8 cellular contexts compared by ENCODE assay signal in the genomic region with DNA sequence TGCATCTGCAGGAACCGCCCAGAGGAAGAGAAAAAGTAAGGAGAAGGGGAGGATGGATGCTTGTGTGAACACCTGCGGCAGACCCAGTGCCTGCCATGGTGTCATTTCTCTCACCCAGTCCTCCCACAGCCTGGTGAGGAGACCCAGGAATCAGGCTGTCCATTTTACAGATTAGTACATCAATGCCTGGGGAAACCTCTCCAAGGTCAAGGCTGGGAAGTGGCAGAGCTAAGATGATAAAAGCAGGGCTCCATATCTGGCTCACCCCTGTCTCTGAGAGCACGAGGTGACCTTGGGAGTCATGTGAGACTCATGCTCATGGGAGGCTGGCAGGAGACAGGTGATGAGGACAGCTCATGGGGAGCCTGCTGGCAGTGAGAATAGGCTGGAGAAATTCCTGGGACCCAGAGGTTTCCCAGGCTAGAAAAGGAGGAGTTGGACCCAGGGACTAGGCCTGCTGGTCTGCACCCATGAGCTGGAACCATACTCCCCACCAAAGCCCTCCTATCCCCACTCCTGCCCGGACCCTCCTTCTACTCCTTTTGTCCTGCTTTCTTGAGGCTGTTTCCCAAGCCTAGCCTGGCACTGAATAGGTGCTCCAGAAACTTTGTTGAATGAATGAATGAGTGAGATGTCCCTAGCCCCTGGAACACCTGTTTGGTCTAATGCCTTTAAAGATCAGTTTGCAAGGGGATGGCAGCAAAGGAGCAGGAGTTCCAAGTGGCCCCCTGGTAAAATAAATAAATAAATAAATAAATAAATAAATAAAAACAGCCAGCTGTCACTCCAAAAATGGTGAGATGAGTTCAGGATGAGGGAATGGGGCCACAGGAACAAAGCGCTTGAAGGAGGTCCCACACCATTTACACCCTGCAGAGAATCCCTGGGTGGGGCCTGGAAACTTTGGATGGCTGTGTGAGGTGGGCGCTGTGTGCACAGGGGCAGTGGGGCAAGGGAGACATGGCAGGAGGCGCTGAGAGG. TPM values are rescaled to one million over a fixed set of nuclear protein-coding genes. Genes with fewer than 3 reads are reported as not detected.
DNase-seq lines count a peak whose midpoint lies in the region; ATAC-seq, FAIRE-seq and TF ChIP-seq lines count a peak whose summit lies in the region.

No MANE protein-coding gene starts in this region.

- H3K4me3 ChIP-seq in K562 (peak overlapping the region; percentile 73; the same call in 1 of the 2 replicates), transverse colon (peak overlapping the region in 1 of 4 donors; percentile 90)

- H3K9me3 Mint-ChIP-seq in activated naive CD4-positive, alpha-beta T cell treated with anti-CD3 and anti-CD28 coated beads, Interleukin-2, amount 10 ng/mL, durations not matched to agents 7 days and 5 days = no peaks in the 10 kb centered on the region
- H3K9me3 Mint-ChIP-seq in memory B cell = no peaks in the 10 kb centered on the region

- H3K9me1 ChIP-seq in K562 (ENCODE audit: control insufficient read depth, insufficient read depth, low read length) = no peaks in the 10 kb centered on the region

- H3K9me3 ChIP-seq in K562 (replicated peaks; ENCODE audit: control insufficient read depth, insufficient read depth, low read depth, low read length) = no peaks in the 10 kb centered on the region
- no peaks in the 10 kb centered on the region for H3K9me3 ChIP-seq in transverse colon

- H3K27me3 ChIP-seq in K562 (ENCODE audit: control insufficient read depth in 2 of 2, insufficient read depth in 2 of 2, low read length in 2 of 2) (no peaks in the 10 kb centered on the region), transverse colon (no peaks in the 10 kb centered on the region)

- TF ChIP-seq RAD21 in K562 (CRISPR knock-in tag; conservative IDR thresholded peaks at IDR 0.05 in 1 of 2, IDR thresholded peaks at IDR 0.05 in 1 of 2) = no peak

- TSS peak; percentile 46 for BruUV-seq in K562 (replicated peaks; lab: Mats Ljungman, UMichigan)

- no peak for FAIRE-seq in K562 (lab: Jason Lieb, UNC)

- peak overlapping the region; percentile 65 for H3K4me3 Mint-ChIP-seq in activated naive CD4-positive, alpha-beta T cell treated with anti-CD3 and anti-CD28 coated beads, Interleukin-2, amount 10 ng/mL, durations not matched to agents 7 days and 5 days
- H3K4me3 Mint-ChIP-seq in memory B cell = peak overlapping the region; percentile 56

- in situ Hi-C loops in K562 (cut with MboI) = no loop called here
- in situ Hi-C loops in transverse colon (cut with MboI; ENCODE audit: low pct_ligation_motif_present in 1 of 4, low pct_unique_long_range_greater_than_20kb in 1 of 4, low sequenced_read_pairs in 3 of 4) = no loop called here

- no peaks in the 10 kb centered on the region for H3K36me3 Mint-ChIP-seq in activated naive CD4-positive, alpha-beta T cell treated with anti-CD3 and anti-CD28 coated beads, Interleukin-2, amount 10 ng/mL, durations not matched to agents 7 days and 5 days
- H3K36me3 Mint-ChIP-seq in memory B cell = peaks cover 4% of the 10 kb centered on the region

- DNase-seq in activated naive CD4-positive, alpha-beta T cell treated with anti-CD3 and anti-CD28 coated beads, Interleukin-2, amount 10 ng/mL, durations not matched to agents 7 days and 5 days = no peak
- no peak for DNase-seq in activated naive CD4-positive, alpha-beta T cell (lab: John Stamatoyannopoulos, UW)
- DNase-seq in K562 (ENCODE audit: extremely low read depth in 1 of 4, low spot score in 3 of 4) (no peak), memory B cell (ENCODE audit: low spot score in 2 of 2) (no peak), transverse colon (no peak), NCI-H226 (no peak), occipital lobe (lab: John Stamatoyannopoulos, UW) (no peak), NCI-H2029 treated with DMSO at 0.1 percent for 48 hours (lab: John Stamatoyannopoulos, UW) (no peak)

- ATAC-seq in K562 (no peak), memory B cell (ENCODE audit: low read depth) (no peak)

- peaks cover 9% of the 10 kb centered on the region for H3K4me1 Mint-ChIP-seq in activated naive CD4-positive, alpha-beta T cell treated with anti-CD3 and anti-CD28 coated beads, Interleukin-2, amount 10 ng/mL, durations not matched to agents 7 days and 5 days
- H3K4me1 Mint-ChIP-seq in memory B cell = peaks cover 8% of the 10 kb centered on the region

- H3K79me2 ChIP-seq in K562 (ENCODE audit: control insufficient read depth, insufficient read depth, low read length) = peaks cover 27% of the 10 kb centered on the region

- H3K4me1 ChIP-seq in K562 (replicated peaks in 1 of 2; ENCODE audit: control insufficient read depth in 2 of 2, insufficient read depth in 2 of 2, low read length in 2 of 2) (peaks cover 14 to 35% of the 10 kb centered on the region in 2 experiments; a peak in 4 of 5 replicates), transverse colon (peaks cover 8 to 21% (median 12%) of the 10 kb centered on the region in 4 donors)

- no peak overlapping the region for H2AFZ ChIP-seq in K562 (ENCODE audit: low read depth, low read length)

- H3K4me2 ChIP-seq in K562 (ENCODE audit: insufficient read depth, low read length) = peak overlapping the region; percentile 76

- TF ChIP-seq POLR2A in K562 (conservative IDR thresholded peaks at IDR 0.05) (no peak), transverse colon (IDR thresholded peaks at IDR 0.05) (no peak)

- H3K9ac ChIP-seq in K562 (ENCODE audit: insufficient read depth in 1 of 2, low read depth in 2 of 2, low read length in 2 of 2) = peak overlapping the region; percentile 63 to 98

- 72% methylated on average over 6 of the region's 7 CpGs for WGBS in K562 (ENCODE audit: insufficient coverage, low coverage, missing lambda C conversion rate)
- WGBS in transverse colon (ENCODE audit: low coverage in 1 of 2), 2 donors = 72 to 73% methylated on average over 2 to 7 of the region's 7 CpGs

- peaks cover 47% of the 10 kb centered on the region; the same call in 1 of the 3 replicates for H3K36me3 ChIP-seq in K562 (ENCODE audit: control insufficient read depth, insufficient read depth, low read length)
- H3K36me3 ChIP-seq in transverse colon = peaks cover 0 to 18% (median 0%) of the 10 kb centered on the region in 4 donors

- peaks cover 55% of the 10 kb centered on the region for H3K27me3 Mint-ChIP-seq in activated naive CD4-positive, alpha-beta T cell treated with anti-CD3 and anti-CD28 coated beads, Interleukin-2, amount 10 ng/mL, durations not matched to agents 7 days and 5 days
- H3K27me3 Mint-ChIP-seq in memory B cell = peaks cover 12% of the 10 kb centered on the region

- no peaks in the 10 kb centered on the region for H4K20me1 ChIP-seq in K562 (replicated peaks; ENCODE audit: control insufficient read depth, insufficient read depth, low read length)

- CTCF ChIA-PET in activated naive CD4-positive, alpha-beta T cell treated with anti-CD3 and anti-CD28 coated beads, Interleukin-2, amount 10 ng/mL, durations not matched to agents 7 days and 5 days (lab: Charles Lee) = interaction anchor here (0.6 to 1.5 kb wide), 2 partner anchors 9 to 116 kb away, joined by 3 read pairs; no protein-coding TSS in a partner anchor
- CTCF ChIA-PET in K562 (lab: Yijun Ruan, JAX; ENCODE audit: low intra/inter-chr PET ratio) = interaction anchor here (0.5 kb wide), 1 partner anchor 1042 kb away, joined by 3 read pairs; no protein-coding TSS in a partner anchor

- no peak for TF ChIP-seq EP300 in K562 (IDR thresholded peaks at IDR 0.05; ENCODE audit: low read length)
- no peak for TF ChIP-seq EP300 in transverse colon (IDR thresholded peaks at IDR 0.05; ENCODE audit: low read depth)

- no peak for TF ChIP-seq CTCF in K562 (IDR thresholded peaks at IDR 0.05 in 2 of 3, conservative IDR thresholded peaks at IDR 0.05 in 1 of 3; ENCODE audit: insufficient read depth in 2 of 3, low read depth in 1 of 3, low read length in 3 of 3)
- TF ChIP-seq CTCF in transverse colon (IDR thresholded peaks at IDR 0.05) = no peak

- intact Hi-C loops in K562 (cut with micrococcal nuclease) (no loop called here), transverse colon (cut with DNase I; ENCODE audit: low total_unique reads) (no loop called here)

- POLR2A ChIA-PET in K562 (lab: Yijun Ruan, JAX) = interaction anchor here (0.6 to 2.0 kb wide), 5 partner anchors 9 to 29 kb away, joined by 3 to 9 read pairs (median 5); no protein-coding TSS in a partner anchor

- no peak overlapping the region for H3K27ac Mint-ChIP-seq in activated naive CD4-positive, alpha-beta T cell treated with anti-CD3 and anti-CD28 coated beads, Interleukin-2, amount 10 ng/mL, durations not matched to agents 7 days and 5 days
- H3K27ac Mint-ChIP-seq in memory B cell = no peak overlapping the region

- H3K27ac ChIP-seq in K562 (ENCODE audit: extremely low read depth, low read depth, low read length) = no peak overlapping the region
- H3K27ac ChIP-seq in transverse colon = peak overlapping the region in 3 of 4 donors; percentile 85 to 97 (median 95)

RNA-seq across cellular contexts. Expression of gene ZNF629, which starts 1.6 kb away (rescaled TPM):
- 6.8 and 16.5 TPM in 2 replicates for total RNA-seq in K562 (2011; cell fraction: chromatin; rRNA removed; ENCODE audit: low replicate concordance)
- total RNA-seq in K562 (2011; cell fraction: nucleolus; rRNA removed) = 8.6 and 11.3 TPM in 2 replicates
- 6.7 and 7.3 TPM in 2 replicates for total RNA-seq in K562 (2011; cell fraction: nucleoplasm; rRNA removed)
- total RNA-seq in K562 (2014; rRNA removed) = 13.8 and 14.9 TPM in 2 replicates
- 6.7 and 7.3 TPM in 2 replicates for total RNA-seq in K562 (2014; rRNA removed; fragmentation: Illumina TruSeq; extraction: Trizol)
- total RNA-seq in K562 (2015; rRNA removed; fragmentation: Illumina TruSeq; extraction: Trizol) = 9.2 and 10.0 TPM in 2 replicates
- 16.5 and 18.8 TPM in 2 replicates for total RNA-seq in K562 (2021)
- polyA plus RNA-seq in K562 (2011; rRNA removed) = 2.6 and 4.4 TPM in 2 replicates
- 4.0 and 5.6 TPM in 2 replicates for polyA plus RNA-seq in K562 (2011; cell fraction: cytosol; rRNA removed)
- 7.1 and 10.9 TPM in 2 replicates for polyA plus RNA-seq in K562 (2011; cell fraction: nucleus; rRNA removed)
- polyA plus RNA-seq in K562 (2012) = 12.0 and 13.0 TPM in 2 replicates
- 11.6 and 12.4 TPM in 2 replicates for polyA plus RNA-seq in K562 (2014; fragmentation: Illumina TruSeq; extraction: Trizol)
- polyA plus RNA-seq in K562 (2014; fragmentation: Nextera tagmentation; extraction: Ambion mirVana) = under 1 TPM; 0.44 to 0.66 TPM
- 6.1 and 7.4 TPM in 2 replicates for polyA plus RNA-seq in K562 (2014; rRNA removed)
- 4.2 and 5.3 TPM in 2 replicates for polyA minus RNA-seq in K562 (2011; rRNA and poly(A)+ RNA removed)
- polyA minus RNA-seq in K562 (2011; cell fraction: cytosol; rRNA and poly(A)+ RNA removed) = 9.2 and 9.8 TPM in 2 replicates
- 8.3 and 11.2 TPM in 2 replicates for polyA minus RNA-seq in K562 (2011; cell fraction: nucleus; rRNA and poly(A)+ RNA removed)
- 10 to 100 TPM; 13.5 to 29.9 (median 16.4) TPM for total RNA-seq in transverse colon
- 11.5 TPM for total RNA-seq in occipital lobe

RNA-seq across cellular contexts. Expression of gene RNF40, which starts 23.3 kb away (rescaled TPM):
- total RNA-seq in K562 (2011; cell fraction: chromatin; rRNA removed; ENCODE audit: low replicate concordance) = 149 and 268 TPM in 2 replicates
- total RNA-seq in K562 (2011; cell fraction: nucleolus; rRNA removed) = 112 and 115 TPM in 2 replicates
- 105 and 116 TPM in 2 replicates for total RNA-seq in K562 (2011; cell fraction: nucleoplasm; rRNA removed)
- total RNA-seq in K562 (2014; rRNA removed) = 81.9 and 95.6 TPM in 2 replicates
- total RNA-seq in K562 (2014; rRNA removed; fragmentation: Illumina TruSeq; extraction: Trizol) = 73.7 and 81.5 TPM in 2 replicates
- total RNA-seq in K562 (2015; rRNA removed; fragmentation: Illumina TruSeq; extraction: Trizol) = 76.4 and 82.9 TPM in 2 replicates
- total RNA-seq in K562 (2021) = 124 and 129 TPM in 2 replicates
- polyA plus RNA-seq in K562 (2011; rRNA removed) = 91.7 and 97.8 TPM in 2 replicates
- polyA plus RNA-seq in K562 (2011; cell fraction: cytosol; rRNA removed) = 60.8 and 77.4 TPM in 2 replicates
- 137 and 170 TPM in 2 replicates for polyA plus RNA-seq in K562 (2011; cell fraction: nucleus; rRNA removed)
- polyA plus RNA-seq in K562 (2012) = 78.5 and 80.4 TPM in 2 replicates
- 107 and 115 TPM in 2 replicates for polyA plus RNA-seq in K562 (2014; fragmentation: Illumina TruSeq; extraction: Trizol)
- 1 to 10 TPM; 6.2 to 9.1 TPM for polyA plus RNA-seq in K562 (2014; fragmentation: Nextera tagmentation; extraction: Ambion mirVana)
- polyA plus RNA-seq in K562 (2014; rRNA removed) = 68.2 and 75.6 TPM in 2 replicates
- polyA minus RNA-seq in K562 (2011; rRNA and poly(A)+ RNA removed) = 89.9 and 91.7 TPM in 2 replicates
- 61.7 and 77.1 TPM in 2 replicates for polyA minus RNA-seq in K562 (2011; cell fraction: cytosol; rRNA and poly(A)+ RNA removed)
- polyA minus RNA-seq in K562 (2011; cell fraction: nucleus; rRNA and poly(A)+ RNA removed) = 39.2 and 51.2 TPM in 2 replicates
- total RNA-seq in transverse colon = 100 to 1,000 TPM in 1 of 4 donors, 10 to 100 TPM in 3; 55.3 to 105 (median 77.8) TPM
- total RNA-seq in occipital lobe = 80.0 TPM

RNA-seq across cellular contexts. Expression of gene CFAP119, which starts 23.6 kb away (rescaled TPM):
- total RNA-seq in K562 (2011; cell fraction: chromatin; rRNA removed; ENCODE audit: low replicate concordance) = 23.0 and 52.3 TPM in 2 replicates
- total RNA-seq in K562 (2011; cell fraction: nucleolus; rRNA removed) = 44.0 and 46.5 TPM in 2 replicates
- 24.7 and 39.0 TPM in 2 replicates for total RNA-seq in K562 (2011; cell fraction: nucleoplasm; rRNA removed)
- total RNA-seq in K562 (2014; rRNA removed) (16.1 and 18.5 TPM in 2 replicates), K562 (2014; rRNA removed; fragmentation: Illumina TruSeq; extraction: Trizol) (4.2 and 6.1 TPM in 2 replicates), K562 (2015; rRNA removed; fragmentation: Illumina TruSeq; extraction: Trizol) (7.0 and 7.4 TPM in 2 replicates), K562 (2021) (18.4 and 20.0 TPM in 2 replicates), transverse colon (10 to 100 TPM in 1 of 4 donors, 1 to 10 TPM in 3; 3.3 to 15.5 (median 6.0) TPM), occipital lobe (1.6 TPM)
- polyA plus RNA-seq in K562 (2011; rRNA removed) (13.5 and 16.3 TPM in 2 replicates), K562 (2014; fragmentation: Illumina TruSeq; extraction: Trizol) (9.0 and 9.6 TPM in 2 replicates), K562 (2014; fragmentation: Nextera tagmentation; extraction: Ambion mirVana) (1 to 10 TPM; 5.5 to 6.2 TPM), K562 (2014; rRNA removed) (33.7 and 38.2 TPM in 2 replicates)
- 10.6 and 19.6 TPM in 2 replicates for polyA plus RNA-seq in K562 (2011; cell fraction: cytosol; rRNA removed)
- 107 and 225 TPM in 2 replicates for polyA plus RNA-seq in K562 (2011; cell fraction: nucleus; rRNA removed)
- 14.9 and 20.9 TPM in 2 replicates for polyA plus RNA-seq in K562 (2012)
- 1.2 and 2.5 TPM in 2 replicates for polyA minus RNA-seq in K562 (2011; rRNA and poly(A)+ RNA removed)
- polyA minus RNA-seq in K562 (2011; cell fraction: cytosol; rRNA and poly(A)+ RNA removed) = 3.8 and 4.2 TPM in 2 replicates
- 16.9 and 21.3 TPM in 2 replicates for polyA minus RNA-seq in K562 (2011; cell fraction: nucleus; rRNA and poly(A)+ RNA removed)

RNA-seq across cellular contexts. Expression of gene PHKG2, which starts 37.2 kb away (rescaled TPM):
- 128 and 290 TPM in 2 replicates for total RNA-seq in K562 (2011; cell fraction: chromatin; rRNA removed; ENCODE audit: low replicate concordance)
- 161 and 163 TPM in 2 replicates for total RNA-seq in K562 (2011; cell fraction: nucleolus; rRNA removed)
- 157 and 194 TPM in 2 replicates for total RNA-seq in K562 (2011; cell fraction: nucleoplasm; rRNA removed)
- total RNA-seq in K562 (2014; rRNA removed) (30.7 and 45.9 TPM in 2 replicates), K562 (2014; rRNA removed; fragmentation: Illumina TruSeq; extraction: Trizol) (18.3 and 21.2 TPM in 2 replicates), K562 (2015; rRNA removed; fragmentation: Illumina TruSeq; extraction: Trizol) (23.9 and 25.2 TPM in 2 replicates), K562 (2021) (39.7 and 40.7 TPM in 2 replicates), transverse colon (100 to 1,000 TPM in 1 of 4 donors, 10 to 100 TPM in 3; 41.1 to 152 (median 66.4) TPM), occipital lobe (12.0 TPM)
- polyA plus RNA-seq in K562 (2011; rRNA removed) (44.1 and 54.4 TPM in 2 replicates), K562 (2014; fragmentation: Illumina TruSeq; extraction: Trizol) (39.2 and 41.0 TPM in 2 replicates), K562 (2014; fragmentation: Nextera tagmentation; extraction: Ambion mirVana) (10 to 100 TPM in 1 of 2 experiments, 1 to 10 TPM in 1; 5.8 to 14.1 TPM), K562 (2014; rRNA removed) (50.4 and 54.2 TPM in 2 replicates)
- polyA plus RNA-seq in K562 (2011; cell fraction: cytosol; rRNA removed) = 44.6 and 56.8 TPM in 2 replicates
- 182 and 233 TPM in 2 replicates for polyA plus RNA-seq in K562 (2011; cell fraction: nucleus; rRNA removed)
- polyA plus RNA-seq in K562 (2012) = 30.6 and 41.6 TPM in 2 replicates
- 19.6 and 26.2 TPM in 2 replicates for polyA minus RNA-seq in K562 (2011; rRNA and poly(A)+ RNA removed)
- polyA minus RNA-seq in K562 (2011; cell fraction: cytosol; rRNA and poly(A)+ RNA removed) = 14.9 and 17.4 TPM in 2 replicates
- 36.2 and 39.6 TPM in 2 replicates for polyA minus RNA-seq in K562 (2011; cell fraction: nucleus; rRNA and poly(A)+ RNA removed)
